Comparison of ENCODE assay signal across 1 cellular context in genomic region chr1:64595871-64596515, GRCh38.
TF ChIP-seq lines count a peak whose summit lies in the region.

No MANE protein-coding gene starts in this region.

TF ChIP-seq in endothelial cell of umbilical vein, 7 proteins besides CTCF, POLR2A, EP300 and RAD21 (continued from another document):
- TF ChIP-seq MYC (IDR thresholded peaks at IDR 0.05; ENCODE audit: low read depth, low read length) (no peak), POLR2AphosphoS5 (IDR thresholded peaks at IDR 0.05; ENCODE audit: insufficient read depth, low read depth, low read length) (no peak), JUN (IDR thresholded peaks at IDR 0.05; ENCODE audit: borderline replicate concordance, insufficient read depth, insufficient read length, low read depth) (no peak), EZH2 (IDR thresholded peaks at IDR 0.05; ENCODE audit: borderline replicate concordance, low read depth, low read length, severe bottlenecking) (no peak), FOS (IDR thresholded peaks at IDR 0.05; ENCODE audit: borderline replicate concordance, insufficient read depth, low read length) (no peak), GATA2 (IDR thresholded peaks at IDR 0.05; ENCODE audit: insufficient read depth, insufficient read length, low read depth, low read length) (no peak)
